Comparison of ENCODE assay signal across 13 cellular contexts in genomic region chr5:177434437-177434836, GRCh38. TPM values are rescaled to one million over a fixed set of nuclear protein-coding genes. Genes with fewer than 3 reads are reported as not detected.
DNase-seq lines count a peak whose midpoint lies in the region; ATAC-seq, FAIRE-seq and TF ChIP-seq lines count a peak whose summit lies in the region.
"Had no signal": no experiment of that assay in that cellular context is flagged by ENCODE, and none has a peak within 500 bp of the region (broad histone marks: within the 10 kb centered on the region; RNA-seq: fewer than 3 reads in every experiment).

No MANE protein-coding gene starts in this region.

- POLR2A ChIA-PET in activated CD4-positive, alpha-beta memory T cell treated with anti-CD3 and anti-CD28 coated beads, Interleukin-2, amount 10 ng/mL, durations not matched to agents 7 days and 5 days (lab: Charles Lee), result interaction anchor here (0.6 to 14.9 kb wide), 8 partner anchors 8 to 316 kb away, joined by 3 to 654 read pairs (median 4); partner anchors contain the start of genes F12, GRK6, LMAN2 and PRR7

- peak overlapping the region; percentile 58 for H3K4me3 Mint-ChIP-seq in activated CD4-positive, alpha-beta memory T cell treated with anti-CD3 and anti-CD28 coated beads, Interleukin-2, amount 10 ng/mL, durations not matched to agents 7 days and 5 days
- H3K4me3 Mint-ChIP-seq in stimulated activated naive CD8-positive, alpha-beta T cell treated with anti-CD3 and anti-CD28 coated beads, Interleukin-15, Interleukin-2, amounts not matched to agents 100 ng/mL and 50 ng/mL, for 24 hours, result peak overlapping the region; percentile 57

- H3K27me3 Mint-ChIP-seq in activated CD4-positive, alpha-beta memory T cell treated with anti-CD3 and anti-CD28 coated beads, Interleukin-2, amount 10 ng/mL, durations not matched to agents 7 days and 5 days, result no peaks in the 10 kb centered on the region
- no peaks in the 10 kb centered on the region for H3K27me3 Mint-ChIP-seq in stimulated activated naive CD8-positive, alpha-beta T cell treated with anti-CD3 and anti-CD28 coated beads, Interleukin-15, Interleukin-2, amounts not matched to agents 100 ng/mL and 50 ng/mL, for 24 hours

- intact Hi-C loops in left ventricle myocardium superior (cut with micrococcal nuclease) (no loop called here), heart right ventricle (cut with DNase I) (no loop called here), ascending aorta (cut with DNase I) (no loop called here)

- 93 to 95% methylated on average over 8 of the region's 8 CpGs for WGBS in heart right ventricle, 2 donors

- H3K9me3 Mint-ChIP-seq in activated CD4-positive, alpha-beta memory T cell treated with anti-CD3 and anti-CD28 coated beads, Interleukin-2, amount 10 ng/mL, durations not matched to agents 7 days and 5 days, result no peaks in the 10 kb centered on the region
- H3K9me3 Mint-ChIP-seq in stimulated activated naive CD8-positive, alpha-beta T cell treated with anti-CD3 and anti-CD28 coated beads, Interleukin-15, Interleukin-2, amounts not matched to agents 100 ng/mL and 50 ng/mL, for 24 hours, result no peaks in the 10 kb centered on the region

- no peaks in the 10 kb centered on the region for H3K27me3 ChIP-seq in heart right ventricle
- no peaks in the 10 kb centered on the region for H3K27me3 ChIP-seq in effector memory CD4-positive, alpha-beta T cell (replicated peaks; ENCODE audit: control insufficient read depth, insufficient read depth, low read length, poor library complexity, severe bottlenecking)
- no peaks in the 10 kb centered on the region for H3K27me3 ChIP-seq in ascending aorta

- peaks cover 85% of the 10 kb centered on the region for H3K4me1 Mint-ChIP-seq in activated CD4-positive, alpha-beta memory T cell treated with anti-CD3 and anti-CD28 coated beads, Interleukin-2, amount 10 ng/mL, durations not matched to agents 7 days and 5 days
- H3K4me1 Mint-ChIP-seq in stimulated activated naive CD8-positive, alpha-beta T cell treated with anti-CD3 and anti-CD28 coated beads, Interleukin-15, Interleukin-2, amounts not matched to agents 100 ng/mL and 50 ng/mL, for 24 hours (ENCODE audit: low read depth), result peaks cover 85% of the 10 kb centered on the region

- H3K27ac ChIP-seq in heart right ventricle, result no peak overlapping the region
- peak overlapping the region; percentile 78 for H3K27ac ChIP-seq in effector memory CD4-positive, alpha-beta T cell (ENCODE audit: insufficient read depth, low read length, poor library complexity, severe bottlenecking)
- no peak overlapping the region for H3K27ac ChIP-seq in ascending aorta

- ATAC-seq in left ventricle myocardium superior (no peak), heart right ventricle (no peak)

- H3K36me3 ChIP-seq in heart right ventricle, result peaks cover 0 to 96% (median 34%) of the 10 kb centered on the region in 9 donors
- H3K36me3 ChIP-seq in effector memory CD4-positive, alpha-beta T cell (ENCODE audit: control insufficient read depth, insufficient read depth, low read length), result peaks cover 70% of the 10 kb centered on the region
- H3K36me3 ChIP-seq in ascending aorta, result peaks cover 56 to 68% of the 10 kb centered on the region in 2 donors

- peak overlapping the region; percentile 86 for H3K27ac Mint-ChIP-seq in activated CD4-positive, alpha-beta memory T cell treated with anti-CD3 and anti-CD28 coated beads, Interleukin-2, amount 10 ng/mL, durations not matched to agents 7 days and 5 days
- H3K27ac Mint-ChIP-seq in stimulated activated naive CD8-positive, alpha-beta T cell treated with anti-CD3 and anti-CD28 coated beads, Interleukin-15, Interleukin-2, amounts not matched to agents 100 ng/mL and 50 ng/mL, for 24 hours, result peak overlapping the region; percentile 84

- TF ChIP-seq CTCF in heart right ventricle (IDR thresholded peaks at IDR 0.05) (no peak), ascending aorta (IDR thresholded peaks at IDR 0.05) (no peak)

- no peak for FAIRE-seq in GM12892 (lab: Jason Lieb, UNC)
- FAIRE-seq: TTC549 had no signal

- H3K9me3 ChIP-seq in heart right ventricle (no peaks in the 10 kb centered on the region), ascending aorta (no peaks in the 10 kb centered on the region)
- H3K9me3 ChIP-seq in effector memory CD4-positive, alpha-beta T cell (ENCODE audit: control insufficient read depth, low read length), result no peaks in the 10 kb centered on the region

- TF ChIP-seq POLR2A in GM12892 (IDR thresholded peaks at IDR 0.05; ENCODE audit: low read depth, low read length), result no peak

- H3K36me3 Mint-ChIP-seq in activated CD4-positive, alpha-beta memory T cell treated with anti-CD3 and anti-CD28 coated beads, Interleukin-2, amount 10 ng/mL, durations not matched to agents 7 days and 5 days (ENCODE audit: low read depth), result peaks cover 93% of the 10 kb centered on the region
- H3K36me3 Mint-ChIP-seq in stimulated activated naive CD8-positive, alpha-beta T cell treated with anti-CD3 and anti-CD28 coated beads, Interleukin-15, Interleukin-2, amounts not matched to agents 100 ng/mL and 50 ng/mL, for 24 hours (ENCODE audit: low read depth), result peaks cover 80% of the 10 kb centered on the region

- no peak overlapping the region for H3K4me3 ChIP-seq in heart right ventricle
- peak overlapping the region; percentile 3 for H3K4me3 ChIP-seq in effector memory CD4-positive, alpha-beta T cell (ENCODE audit: insufficient read depth, low read depth, low read length, poor library complexity, severe bottlenecking)
- no peak overlapping the region for H3K4me3 ChIP-seq in ascending aorta

- CTCF ChIA-PET in activated CD4-positive, alpha-beta memory T cell treated with anti-CD3 and anti-CD28 coated beads, Interleukin-2, amount 10 ng/mL, durations not matched to agents 7 days and 5 days (lab: Charles Lee), result interaction anchor here (0.9 to 12.6 kb wide), 6 partner anchors 9 to 44 kb away, joined by 3 to 235 read pairs (median 7); partner anchors contain the start of gene PFN3

- DNase-seq in left ventricle myocardium superior, result peak; percentile 12
- no peak for DNase-seq in heart right ventricle
- peak; percentile 67 for DNase-seq in activated CD4-positive, alpha-beta memory T cell treated with anti-CD3 and anti-CD28 coated beads, Interleukin-2, amount 10 ng/mL, durations not matched to agents 7 days and 5 days
- DNase-seq in effector memory CD4-positive, alpha-beta T cell, result peak in 1 of 3 donors; percentile 49
- DNase-seq in ascending aorta (ENCODE audit: low spot score in 2 of 2), result no peak
- DNase-seq in hippocampal formation (lab: John Stamatoyannopoulos, UW), result no peak
- no peak for DNase-seq in GM12892 (ENCODE audit: insufficient read length)
- DNase-seq: NCI-H2029, retina had no signal

- H3K4me1 ChIP-seq in heart right ventricle (peaks cover 0 to 44% (median 19%) of the 10 kb centered on the region in 9 donors), ascending aorta (no peaks in the 10 kb centered on the region)
- peaks cover 90% of the 10 kb centered on the region for H3K4me1 ChIP-seq in effector memory CD4-positive, alpha-beta T cell (ENCODE audit: control insufficient read depth, insufficient read depth, low read length, poor library complexity, severe bottlenecking)

RNA-seq across cellular contexts. Expression of gene GRK6, which starts 8.0 kb away (rescaled TPM):
- total RNA-seq in left ventricle myocardium superior (17.6 TPM), heart right ventricle (10 to 100 TPM; 11.8 to 21.2 (median 15.2) TPM), ascending aorta (20.6 TPM)
- polyA plus RNA-seq in heart right ventricle, result 10 to 100 TPM in 1 of 2 donors, 1 to 10 TPM in 1; 6.7 to 22.9 TPM
- total RNA-seq in activated CD4-positive, alpha-beta memory T cell treated with anti-CD3 and anti-CD28 coated beads, Interleukin-2, amount 10 ng/mL, durations not matched to agents 7 days and 5 days, result 100 to 1,000 TPM; 206 to 208 TPM
- polyA plus RNA-seq in GM12892 (2012; ENCODE audit: missing spikeins), result 26.9 TPM

RNA-seq across cellular contexts. Expression of gene PRR7, which starts 12.2 kb away (rescaled TPM):
- 0.40 TPM for total RNA-seq in left ventricle myocardium superior
- 1 to 10 TPM in 9 of 10 donors, under 1 TPM in 1; 0.97 to 2.9 (median 1.9) TPM for total RNA-seq in heart right ventricle
- polyA plus RNA-seq in heart right ventricle, result 1 to 10 TPM; 1.8 to 2.7 TPM
- total RNA-seq in activated CD4-positive, alpha-beta memory T cell treated with anti-CD3 and anti-CD28 coated beads, Interleukin-2, amount 10 ng/mL, durations not matched to agents 7 days and 5 days, result 1 to 10 TPM; 4.9 to 5.8 TPM
- total RNA-seq in ascending aorta, result 18.1 TPM
- polyA plus RNA-seq in GM12892 (2012; ENCODE audit: missing spikeins), result 0.34 TPM

RNA-seq across cellular contexts. Expression of gene F12, which starts 25.1 kb away (rescaled TPM):
- not detected for total RNA-seq in left ventricle myocardium superior
- under 1 TPM in 1 of 10 donors, not detected in 9; 0.25 TPM for total RNA-seq in heart right ventricle
- under 1 TPM; 0.28 to 0.37 TPM for polyA plus RNA-seq in heart right ventricle
- total RNA-seq in activated CD4-positive, alpha-beta memory T cell treated with anti-CD3 and anti-CD28 coated beads, Interleukin-2, amount 10 ng/mL, durations not matched to agents 7 days and 5 days, result 1 to 10 TPM; 1.5 to 1.6 TPM
- not detected for total RNA-seq in ascending aorta
- polyA plus RNA-seq in GM12892 (2012; ENCODE audit: missing spikeins), result 0.74 TPM

RNA-seq across cellular contexts. Expression of gene PFN3, which starts 34.0 kb away (rescaled TPM):
- total RNA-seq in left ventricle myocardium superior (not detected), heart right ventricle (not detected), ascending aorta (not detected)
- polyA plus RNA-seq in heart right ventricle, result not detected
- total RNA-seq in activated CD4-positive, alpha-beta memory T cell treated with anti-CD3 and anti-CD28 coated beads, Interleukin-2, amount 10 ng/mL, durations not matched to agents 7 days and 5 days, result not detected
- polyA plus RNA-seq in GM12892 (2012; ENCODE audit: missing spikeins), result not detected
- total RNA-seq: G401 had no signal
- polyA plus RNA-seq: AG04450 had no signal

RNA-seq across cellular contexts. Expression of gene DBN1, which starts 39.0 kb away (rescaled TPM):
- total RNA-seq in left ventricle myocardium superior, result 22.4 TPM
- total RNA-seq in heart right ventricle, result 10 to 100 TPM; 13.1 to 52.9 (median 19.1) TPM
- polyA plus RNA-seq in heart right ventricle, result 10 to 100 TPM; 19.2 to 31.5 TPM
- total RNA-seq in activated CD4-positive, alpha-beta memory T cell treated with anti-CD3 and anti-CD28 coated beads, Interleukin-2, amount 10 ng/mL, durations not matched to agents 7 days and 5 days, result 1 to 10 TPM; 4.9 to 5.0 TPM
- total RNA-seq in ascending aorta, result 151 TPM
- polyA plus RNA-seq in GM12892 (2012; ENCODE audit: missing spikeins), result 6.8 TPM

Comparison
In these comparisons a context has a peak if more than half of its experiments do, and no peak if none do; other contexts are left out.
1. DNase-seq: peak in left ventricle myocardium superior (single experiment) and activated CD4-positive, alpha-beta memory T cell treated with anti-CD3 and anti-CD28 coated beads, Interleukin-2, amount 10 ng/mL, durations not matched to agents 7 days and 5 days (single experiment); none in heart right ventricle (0 of 2), ascending aorta (0 of 2), hippocampal formation (0 of 2) and GM12892 (single experiment).